In the genomic region with DNA sequence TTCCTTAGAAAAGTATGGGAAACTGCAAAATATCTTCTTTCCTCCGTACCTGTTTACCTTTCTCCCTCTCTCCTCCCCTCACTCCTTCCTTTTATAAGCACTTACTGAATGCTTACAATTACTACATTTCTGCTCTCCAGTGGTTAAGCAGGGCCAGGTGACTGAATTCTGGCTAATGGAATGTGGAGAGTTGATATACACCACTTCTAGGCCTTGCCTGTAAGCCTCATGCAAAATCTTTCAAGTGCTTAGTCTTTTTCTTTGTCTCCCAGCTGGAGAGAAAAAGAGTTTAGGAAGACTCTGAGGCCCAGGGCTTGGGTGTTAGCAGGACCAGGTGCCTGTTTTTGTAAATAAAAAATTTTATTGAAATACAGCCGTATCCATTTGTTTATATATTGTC, we compare ENCODE assay signal across 1 cellular context.
TF ChIP-seq lines count a peak whose summit lies in the region.

No MANE protein-coding gene starts in this region.

TF ChIP-seq in H1, 55 proteins besides CTCF, POLR2A, EP300 and RAD21 (continued from another document):
- no peak for TF ChIP-seq BRCA1 (IDR thresholded peaks at IDR 0.05; ENCODE audit: low read depth, low read length)
- TF ChIP-seq, protein P1, sequence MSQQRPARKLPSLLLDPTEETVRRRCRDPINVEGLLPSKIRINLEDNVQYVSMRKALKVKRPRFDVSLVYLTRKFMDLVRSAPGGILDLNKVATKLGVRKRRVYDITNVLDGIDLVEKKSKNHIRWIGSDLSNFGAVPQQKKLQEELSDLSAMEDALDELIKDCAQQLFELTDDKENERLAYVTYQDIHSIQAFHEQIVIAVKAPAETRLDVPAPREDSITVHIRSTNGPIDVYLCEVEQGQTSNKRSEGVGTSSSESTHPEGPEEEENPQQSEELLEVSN (IDR thresholded peaks at IDR 0.05): no peak
